13 cellular contexts compared by ENCODE assay signal in genomic region chr10:112695539-112695938, GRCh38.
DNase-seq lines count a peak whose midpoint lies in the region; ATAC-seq and TF ChIP-seq lines count a peak whose summit lies in the region.
"Had no signal": no experiment of that assay in that cellular context is flagged by ENCODE, and none has a peak within 500 bp of the region (broad histone marks: within the 10 kb centered on the region; RNA-seq: fewer than 3 reads in every experiment).

No MANE protein-coding gene starts in this region.

- no peaks in the 10 kb centered on the region for H3K36me3 Mint-ChIP-seq in progenitor cell of endocrine pancreas (ENCODE audit: insufficient read depth)

- intact Hi-C loops in left colon (cut with DNase I, micrococcal nuclease) = no loop called here

- DNase-seq in NCI-H526 treated with DMSO at 0.1 percent for 48 hours (lab: John Stamatoyannopoulos, UW) = peak; percentile 45
- DNase-seq in left colon = peak; percentile 30 to 46
- DNase-seq in progenitor cell of endocrine pancreas (ENCODE audit: low spot score, unreplicated experiment) = no peak
- DNase-seq in activated T-cell treated with anti-CD3 and anti-CD28 coated beads, Interleukin-2, amount 50 U/mL, for 1 hour = no peak
- DNase-seq in iPS-NIHi7 (ENCODE audit: extremely low spot score) = no peak
- DNase-seq: BE2C; CD8-positive, alpha-beta T cell; COR-L47; DND-41; GDM1; GOT3 had no signal

- H3K4me1 Mint-ChIP-seq in progenitor cell of endocrine pancreas (ENCODE audit: low read depth) = peaks cover 12% of the 10 kb centered on the region

- TF ChIP-seq CTCF in progenitor cell of endocrine pancreas (IDR thresholded peaks at IDR 0.05; ENCODE audit: unreplicated experiment) = no peak

- peak; percentile 100 for ATAC-seq in left colon
- no peak for ATAC-seq in HG03565 (IDR thresholded peaks at IDR 0.05; ENCODE audit: unreplicated experiment)
- ATAC-seq: A549; CD8-positive, alpha-beta T cell had no signal

- no peaks in the 10 kb centered on the region for H3K9me3 Mint-ChIP-seq in progenitor cell of endocrine pancreas (ENCODE audit: low read depth)
- H3K9me3 Mint-ChIP-seq: CD8-positive, alpha-beta T cell had no signal

- H3K27ac Mint-ChIP-seq in progenitor cell of endocrine pancreas = peak overlapping the region; percentile 24
- H3K27ac Mint-ChIP-seq: CD8-positive, alpha-beta T cell had no signal

- H3K4me3 Mint-ChIP-seq in progenitor cell of endocrine pancreas (ENCODE audit: low read depth) = no peak overlapping the region
- H3K4me3 Mint-ChIP-seq: CD8-positive, alpha-beta T cell had no signal

- no peaks in the 10 kb centered on the region for H3K27me3 Mint-ChIP-seq in progenitor cell of endocrine pancreas

Comparison
In these comparisons a context has a peak if more than half of its experiments do, and no peak if none do; other contexts are left out.
1. DNase-seq: peak in NCI-H526 treated with DMSO at 0.1 percent for 48 hours (single experiment) and left colon (2 of 2); none in progenitor cell of endocrine pancreas (single experiment), activated T-cell treated with anti-CD3 and anti-CD28 coated beads, Interleukin-2, amount 50 U/mL, for 1 hour (single experiment) and iPS-NIHi7 (single experiment).